ENCODE assay signal across 11 cellular contexts in genomic region chr19:16200776-16201391, GRCh38. TPM values are rescaled to one million over a fixed set of nuclear protein-coding genes. Genes with fewer than 3 reads are reported as not detected.
DNase-seq lines count a peak whose midpoint lies in the region; ATAC-seq, FAIRE-seq and TF ChIP-seq lines count a peak whose summit lies in the region.
"Had no signal": no experiment of that assay in that cellular context is flagged by ENCODE, and none has a peak within 500 bp of the region (broad histone marks: within the 10 kb centered on the region; RNA-seq: fewer than 3 reads in every experiment).

No MANE protein-coding gene starts in this region.

- peaks cover 15 to 25% of the 10 kb centered on the region in 2 experiments; a peak in 4 of 5 replicates for H3K36me3 ChIP-seq in HepG2 (replicated peaks in 1 of 2; ENCODE audit: control insufficient read depth in 1 of 2, insufficient read depth in 2 of 2, low read length in 2 of 2)

- no peak overlapping the region for H3K4me3 Mint-ChIP-seq in activated CD8-positive, alpha-beta memory T cell treated with anti-CD3 and anti-CD28 coated beads, Interleukin-2, amount 10 ng/mL, durations not matched to agents 7 days and 5 days
- H3K4me3 Mint-ChIP-seq in activated CD4-positive, alpha-beta memory T cell treated with anti-CD3 and anti-CD28 coated beads for 36 hours = no peak overlapping the region
- H3K4me3 Mint-ChIP-seq in stimulated activated naive B cell treated with anti-CD40 and anti-IgM and Interleukin-4, amounts not matched to agents 10 μg/mL and 1 μg/mL and 100 μg/mL, for 72 hours = peak overlapping the region; percentile 36 to 37

- BruUV-seq in HepG2 (replicated peaks; lab: Mats Ljungman, UMichigan) = no TSS peak

- H3K27me3 Mint-ChIP-seq in activated CD8-positive, alpha-beta memory T cell treated with anti-CD3 and anti-CD28 coated beads, Interleukin-2, amount 10 ng/mL, durations not matched to agents 7 days and 5 days = no peaks in the 10 kb centered on the region
- H3K27me3 Mint-ChIP-seq in activated CD4-positive, alpha-beta memory T cell treated with anti-CD3 and anti-CD28 coated beads for 36 hours = no peaks in the 10 kb centered on the region
- no peaks in the 10 kb centered on the region for H3K27me3 Mint-ChIP-seq in stimulated activated naive B cell treated with anti-CD40 and anti-IgM and Interleukin-4, amounts not matched to agents 10 μg/mL and 1 μg/mL and 100 μg/mL, for 72 hours

- no peaks in the 10 kb centered on the region for H4K20me1 ChIP-seq in HepG2 (ENCODE audit: insufficient read depth, low read length)

- WGBS in HepG2 (ENCODE audit: low lambda C conversion rate) = 91% methylated on average over 9 of the region's 9 CpGs

- intact Hi-C loops in activated CD4-positive, alpha-beta memory T cell treated with anti-CD3 and anti-CD28 coated beads for 36 hours (cut with micrococcal nuclease) = no loop called here
- intact Hi-C loops in HepG2 (cut with micrococcal nuclease; ENCODE audit: unreplicated experiment) = no loop called here

- H3K79me2 ChIP-seq in HepG2 (ENCODE audit: insufficient read depth, low read length) = peaks cover 23% of the 10 kb centered on the region

- H3K9me3 Mint-ChIP-seq in activated CD8-positive, alpha-beta memory T cell treated with anti-CD3 and anti-CD28 coated beads, Interleukin-2, amount 10 ng/mL, durations not matched to agents 7 days and 5 days (ENCODE audit: low read depth) = no peaks in the 10 kb centered on the region
- H3K9me3 Mint-ChIP-seq in activated CD4-positive, alpha-beta memory T cell treated with anti-CD3 and anti-CD28 coated beads for 36 hours = no peaks in the 10 kb centered on the region
- no peaks in the 10 kb centered on the region for H3K9me3 Mint-ChIP-seq in stimulated activated naive B cell treated with anti-CD40 and anti-IgM and Interleukin-4, amounts not matched to agents 10 μg/mL and 1 μg/mL and 100 μg/mL, for 72 hours

- H3K4me3 ChIP-seq in HepG2 (replicated peaks in 1 of 3; ENCODE audit: insufficient read depth in 1 of 3, low read depth in 2 of 3, low read length in 3 of 3) = peak overlapping the region in 1 of 3 experiments; percentile 80; a peak in 1 of 6 replicates
- H3K4me3 ChIP-seq: A549, left ventricle myocardium inferior had no signal

- no peak for FAIRE-seq in HepG2 (lab: Jason Lieb, UNC)
- FAIRE-seq: A549, D721Med had no signal

- peaks cover 63% of the 10 kb centered on the region for H3K4me1 ChIP-seq in HepG2 (ENCODE audit: insufficient read depth, low read length)

- no peaks in the 10 kb centered on the region; a peak in 1 of 5 replicates for H3K27me3 ChIP-seq in HepG2 (ENCODE audit: control insufficient read depth in 1 of 2, insufficient read depth in 2 of 2, low read length in 2 of 2)

- no peaks in the 10 kb centered on the region for H3K9me3 ChIP-seq in HepG2 (ENCODE audit: low read length)
- H3K9me3 ChIP-seq: A549, left ventricle myocardium inferior had no signal

- H2AFZ ChIP-seq in HepG2 (ENCODE audit: low read length) = no peak overlapping the region

- DNase-seq in activated CD8-positive, alpha-beta memory T cell treated with anti-CD3 and anti-CD28 coated beads, Interleukin-2, amount 10 ng/mL, durations not matched to agents 7 days and 5 days = no peak
- no peak for DNase-seq in activated CD8-positive, alpha-beta memory T cell treated with anti-CD3 and anti-CD28 coated beads, Interleukin-2, amount 50 U/mL, for 4 hours
- DNase-seq in activated CD4-positive, alpha-beta memory T cell treated with anti-CD3 and anti-CD28 coated beads for 36 hours = peak; percentile 7
- DNase-seq in HepG2 (ENCODE audit: low spot score) (no peak), NCI-H187 treated with DMSO at 0.1 percent for 48 hours (lab: John Stamatoyannopoulos, UW) (no peak), NOMO-1 (lab: John Stamatoyannopoulos, UW; ENCODE audit: unreplicated experiment in 2 of 2) (no peak), DMS79 treated with DMSO at 0.1 percent for 48 hours (lab: John Stamatoyannopoulos, UW) (no peak)
- no peak for DNase-seq in stimulated activated naive B cell treated with anti-CD40 and anti-IgM and Interleukin-4, amounts not matched to agents 10 μg/mL and 1 μg/mL and 100 μg/mL, for 72 hours
- DNase-seq: left ventricle myocardium inferior had no signal

- CTCF ChIA-PET in activated CD8-positive, alpha-beta memory T cell treated with anti-CD3 and anti-CD28 coated beads, Interleukin-2, amount 10 ng/mL, durations not matched to agents 7 days and 5 days (lab: Charles Lee) = no interaction called here
- CTCF ChIA-PET in activated CD4-positive, alpha-beta memory T cell treated with anti-CD3 and anti-CD28 coated beads for 36 hours (lab: Charles Lee) = interaction anchor here (1.1 kb wide), 1 partner anchor 16 kb away, joined by 3 read pairs; the partner anchor contains the start of gene FAM32A
- CTCF ChIA-PET in HepG2 (lab: Yijun Ruan, JAX; ENCODE audit: low intra/inter-chr PET ratio, low total read pairs) = no interaction called here

- peaks cover 60% of the 10 kb centered on the region for H3K4me1 Mint-ChIP-seq in activated CD8-positive, alpha-beta memory T cell treated with anti-CD3 and anti-CD28 coated beads, Interleukin-2, amount 10 ng/mL, durations not matched to agents 7 days and 5 days
- peaks cover 43% of the 10 kb centered on the region for H3K4me1 Mint-ChIP-seq in activated CD4-positive, alpha-beta memory T cell treated with anti-CD3 and anti-CD28 coated beads for 36 hours (ENCODE audit: low read depth)
- peaks cover 40 to 66% of the 10 kb centered on the region in 2 donors for H3K4me1 Mint-ChIP-seq in stimulated activated naive B cell treated with anti-CD40 and anti-IgM and Interleukin-4, amounts not matched to agents 10 μg/mL and 1 μg/mL and 100 μg/mL, for 72 hours

- H3K27ac ChIP-seq in HepG2 (ENCODE audit: extremely low read length, insufficient read depth, low read length) = peak overlapping the region; percentile 82
- H3K27ac ChIP-seq: left ventricle myocardium inferior had no signal

- no peak for TF ChIP-seq RAD21 in HepG2 (CRISPR knock-in tag; IDR thresholded peaks at IDR 0.05)

- H3K4me2 ChIP-seq in HepG2 (ENCODE audit: low read depth, low read length) = peak overlapping the region; percentile 98
- H3K4me2 ChIP-seq: A549 had no signal

- in situ Hi-C loops in HepG2 (cut with HindIII; ENCODE audit: extremely low pct_ligation_motif_present, low pct_unique_long_range_greater_than_20kb) = no loop called here

- TF ChIP-seq POLR2A in HepG2 (IDR thresholded peaks at IDR 0.05; ENCODE audit: insufficient read depth in 1 of 2, low read depth in 2 of 2, low read length in 2 of 2) = no peak

- peak overlapping the region; percentile 12 for H3K27ac Mint-ChIP-seq in activated CD8-positive, alpha-beta memory T cell treated with anti-CD3 and anti-CD28 coated beads, Interleukin-2, amount 10 ng/mL, durations not matched to agents 7 days and 5 days
- peak overlapping the region; percentile 14 for H3K27ac Mint-ChIP-seq in activated CD4-positive, alpha-beta memory T cell treated with anti-CD3 and anti-CD28 coated beads for 36 hours
- no peak overlapping the region for H3K27ac Mint-ChIP-seq in stimulated activated naive B cell treated with anti-CD40 and anti-IgM and Interleukin-4, amounts not matched to agents 10 μg/mL and 1 μg/mL and 100 μg/mL, for 72 hours

- no peak for ATAC-seq in activated CD8-positive, alpha-beta memory T cell treated with anti-CD3 and anti-CD28 coated beads, Interleukin-2, amount 10 ng/mL, durations not matched to agents 7 days and 5 days
- no peak for ATAC-seq in HepG2
- no peak for ATAC-seq in stimulated activated naive B cell treated with anti-CD40 and anti-IgM and Interleukin-4, amounts not matched to agents 10 μg/mL and 1 μg/mL and 100 μg/mL, for 72 hours (replicated peaks)
- ATAC-seq: A549 had no signal

- TF ChIP-seq EP300 in HepG2 (IDR thresholded peaks at IDR 0.05; ENCODE audit: low read depth in 2 of 2, low read length in 2 of 2) = no peak
- TF ChIP-seq EP300 in HepG2 (CRISPR knock-in tag; IDR thresholded peaks at IDR 0.05; ENCODE audit: borderline replicate concordance) = no peak

- TF ChIP-seq CTCF in HepG2 (CRISPR knock-in tag; IDR thresholded peaks at IDR 0.05) = no peak

- peak overlapping the region; percentile 42 for H3K9ac ChIP-seq in HepG2 (ENCODE audit: insufficient read depth, low read depth, low read length)

- POLR2A ChIA-PET in activated CD4-positive, alpha-beta memory T cell treated with anti-CD3 and anti-CD28 coated beads for 36 hours (lab: Charles Lee) = no interaction called here
- POLR2A ChIA-PET in HepG2 (lab: Yijun Ruan, JAX) = interaction anchor here (2.8 kb wide), 1 partner anchor 15 kb away, joined by 20 read pairs; the partner anchor contains the start of gene FAM32A

- H3K36me3 Mint-ChIP-seq in activated CD8-positive, alpha-beta memory T cell treated with anti-CD3 and anti-CD28 coated beads, Interleukin-2, amount 10 ng/mL, durations not matched to agents 7 days and 5 days = peaks cover 25% of the 10 kb centered on the region
- peaks cover 27% of the 10 kb centered on the region for H3K36me3 Mint-ChIP-seq in activated CD4-positive, alpha-beta memory T cell treated with anti-CD3 and anti-CD28 coated beads for 36 hours
- peaks cover 33 to 48% of the 10 kb centered on the region in 2 donors for H3K36me3 Mint-ChIP-seq in stimulated activated naive B cell treated with anti-CD40 and anti-IgM and Interleukin-4, amounts not matched to agents 10 μg/mL and 1 μg/mL and 100 μg/mL, for 72 hours

RNA-seq across cellular contexts. Expression of gene AP1M1, which starts 3.2 kb away (rescaled TPM):
- 100 to 1,000 TPM; 144 to 154 TPM for total RNA-seq in activated CD8-positive, alpha-beta memory T cell treated with anti-CD3 and anti-CD28 coated beads, Interleukin-2, amount 10 ng/mL, durations not matched to agents 7 days and 5 days
- total RNA-seq in activated CD4-positive, alpha-beta memory T cell treated with anti-CD3 and anti-CD28 coated beads for 36 hours = 100 to 1,000 TPM; 100 to 113 TPM
- total RNA-seq in HepG2 (2016; rRNA removed; fragmentation: Illumina TruSeq; extraction: Trizol) = 43.6 and 46.1 TPM in 2 replicates
- total RNA-seq in HepG2 (2016; cell fraction: cytosol; rRNA removed; fragmentation: Illumina TruSeq; extraction: Trizol; ENCODE audit: low read depth) = 20.4 and 22.9 TPM in 2 replicates
- 36.0 and 47.3 TPM in 2 replicates for total RNA-seq in HepG2 (2016; cell fraction: insoluble cytoplasmic fraction; rRNA removed; fragmentation: Illumina TruSeq; extraction: Trizol)
- total RNA-seq in HepG2 (2016; cell fraction: membrane; rRNA removed; fragmentation: Illumina TruSeq; extraction: Trizol) = 32.8 and 39.0 TPM in 2 replicates
- total RNA-seq in HepG2 (2016; cell fraction: nucleus; rRNA removed; fragmentation: Illumina TruSeq; extraction: Trizol) = 27.4 and 32.2 TPM in 2 replicates
- 34.4 and 38.8 TPM in 2 replicates for polyA plus RNA-seq in HepG2 (2011; rRNA removed)
- polyA plus RNA-seq in HepG2 (2011; cell fraction: cytosol; rRNA removed) = 36.4 and 38.2 TPM in 2 replicates
- 46.2 and 50.3 TPM in 2 replicates for polyA plus RNA-seq in HepG2 (2011; cell fraction: nucleus; rRNA removed)
- polyA plus RNA-seq in HepG2 (2012) = 32.0 and 35.2 TPM in 2 replicates
- 20.3 and 21.8 TPM in 2 replicates for polyA plus RNA-seq in HepG2 (2016; cell fraction: cytosol; fragmentation: Illumina TruSeq; extraction: Trizol; ENCODE audit: low read depth)
- polyA plus RNA-seq in HepG2 (2016; cell fraction: insoluble cytoplasmic fraction; fragmentation: Illumina TruSeq; extraction: Trizol; ENCODE audit: low read depth) = 46.9 and 60.8 TPM in 2 replicates
- 31.7 and 32.5 TPM in 2 replicates for polyA plus RNA-seq in HepG2 (2016; cell fraction: membrane; fragmentation: Illumina TruSeq; extraction: Trizol; ENCODE audit: low read depth)
- 54.4 and 56.8 TPM in 2 replicates for polyA plus RNA-seq in HepG2 (2016; cell fraction: nucleus; fragmentation: Illumina TruSeq; extraction: Trizol; ENCODE audit: insufficient read depth, low read depth)
- 46.7 and 67.4 TPM in 2 replicates for polyA minus RNA-seq in HepG2 (2011; rRNA and poly(A)+ RNA removed; ENCODE audit: low replicate concordance)
- polyA minus RNA-seq in HepG2 (2011; cell fraction: cytosol; rRNA and poly(A)+ RNA removed) = 39.7 and 43.0 TPM in 2 replicates
- 20.2 and 35.7 TPM in 2 replicates for polyA minus RNA-seq in HepG2 (2011; cell fraction: nucleus; rRNA and poly(A)+ RNA removed)

RNA-seq across cellular contexts. Expression of gene FAM32A, which starts 15.7 kb away (rescaled TPM):
- total RNA-seq in activated CD8-positive, alpha-beta memory T cell treated with anti-CD3 and anti-CD28 coated beads, Interleukin-2, amount 10 ng/mL, durations not matched to agents 7 days and 5 days = 10 to 100 TPM; 64.6 to 72.0 TPM
- 10 to 100 TPM; 43.8 to 44.3 TPM for total RNA-seq in activated CD4-positive, alpha-beta memory T cell treated with anti-CD3 and anti-CD28 coated beads for 36 hours
- 86.2 and 107 TPM in 2 replicates for total RNA-seq in HepG2 (2016; rRNA removed; fragmentation: Illumina TruSeq; extraction: Trizol)
- total RNA-seq in HepG2 (2016; cell fraction: cytosol; rRNA removed; fragmentation: Illumina TruSeq; extraction: Trizol; ENCODE audit: low read depth) = 16.1 and 18.7 TPM in 2 replicates
- total RNA-seq in HepG2 (2016; cell fraction: insoluble cytoplasmic fraction; rRNA removed; fragmentation: Illumina TruSeq; extraction: Trizol) = 88.4 and 109 TPM in 2 replicates
- total RNA-seq in HepG2 (2016; cell fraction: membrane; rRNA removed; fragmentation: Illumina TruSeq; extraction: Trizol) = 47.2 and 50.8 TPM in 2 replicates
- total RNA-seq in HepG2 (2016; cell fraction: nucleus; rRNA removed; fragmentation: Illumina TruSeq; extraction: Trizol) = 31.5 and 32.7 TPM in 2 replicates
- polyA plus RNA-seq in HepG2 (2011; rRNA removed) = 83.5 and 85.8 TPM in 2 replicates
- 84.4 and 94.8 TPM in 2 replicates for polyA plus RNA-seq in HepG2 (2011; cell fraction: cytosol; rRNA removed)
- polyA plus RNA-seq in HepG2 (2011; cell fraction: nucleus; rRNA removed) = 43.4 and 53.9 TPM in 2 replicates
- polyA plus RNA-seq in HepG2 (2012) = 47.0 and 48.3 TPM in 2 replicates
- polyA plus RNA-seq in HepG2 (2016; cell fraction: cytosol; fragmentation: Illumina TruSeq; extraction: Trizol; ENCODE audit: low read depth) = 15.1 and 15.9 TPM in 2 replicates
- 111 and 120 TPM in 2 replicates for polyA plus RNA-seq in HepG2 (2016; cell fraction: insoluble cytoplasmic fraction; fragmentation: Illumina TruSeq; extraction: Trizol; ENCODE audit: low read depth)
- polyA plus RNA-seq in HepG2 (2016; cell fraction: membrane; fragmentation: Illumina TruSeq; extraction: Trizol; ENCODE audit: low read depth) = 34.1 and 36.4 TPM in 2 replicates
- 59.1 and 59.3 TPM in 2 replicates for polyA plus RNA-seq in HepG2 (2016; cell fraction: nucleus; fragmentation: Illumina TruSeq; extraction: Trizol; ENCODE audit: insufficient read depth, low read depth)
- 30.0 and 76.8 TPM in 2 replicates for polyA minus RNA-seq in HepG2 (2011; rRNA and poly(A)+ RNA removed; ENCODE audit: low replicate concordance)
- 16.9 and 20.0 TPM in 2 replicates for polyA minus RNA-seq in HepG2 (2011; cell fraction: cytosol; rRNA and poly(A)+ RNA removed)
- 9.8 and 10.2 TPM in 2 replicates for polyA minus RNA-seq in HepG2 (2011; cell fraction: nucleus; rRNA and poly(A)+ RNA removed)

RNA-seq across cellular contexts. Expression of gene CIB3, which starts 27.6 kb away (rescaled TPM):
- not detected for total RNA-seq in activated CD8-positive, alpha-beta memory T cell treated with anti-CD3 and anti-CD28 coated beads, Interleukin-2, amount 10 ng/mL, durations not matched to agents 7 days and 5 days
- total RNA-seq in activated CD4-positive, alpha-beta memory T cell treated with anti-CD3 and anti-CD28 coated beads for 36 hours = not detected
- not detected in 2 replicates for total RNA-seq in HepG2 (2016; rRNA removed; fragmentation: Illumina TruSeq; extraction: Trizol)
- not detected in 2 replicates for total RNA-seq in HepG2 (2016; cell fraction: cytosol; rRNA removed; fragmentation: Illumina TruSeq; extraction: Trizol; ENCODE audit: low read depth)
- not detected in 2 replicates for total RNA-seq in HepG2 (2016; cell fraction: insoluble cytoplasmic fraction; rRNA removed; fragmentation: Illumina TruSeq; extraction: Trizol)
- not detected in 2 replicates for total RNA-seq in HepG2 (2016; cell fraction: membrane; rRNA removed; fragmentation: Illumina TruSeq; extraction: Trizol)
- total RNA-seq in HepG2 (2016; cell fraction: nucleus; rRNA removed; fragmentation: Illumina TruSeq; extraction: Trizol) = not detected in 2 replicates
- not detected in 2 replicates for polyA plus RNA-seq in HepG2 (2011; rRNA removed)
- polyA plus RNA-seq in HepG2 (2011; cell fraction: cytosol; rRNA removed) = not detected in 2 replicates
- not detected in 2 replicates for polyA plus RNA-seq in HepG2 (2011; cell fraction: nucleus; rRNA removed)
- not detected in 2 replicates for polyA plus RNA-seq in HepG2 (2012)
- not detected in 2 replicates for polyA plus RNA-seq in HepG2 (2016; cell fraction: cytosol; fragmentation: Illumina TruSeq; extraction: Trizol; ENCODE audit: low read depth)
- not detected in 2 replicates for polyA plus RNA-seq in HepG2 (2016; cell fraction: insoluble cytoplasmic fraction; fragmentation: Illumina TruSeq; extraction: Trizol; ENCODE audit: low read depth)
- not detected in 2 replicates for polyA plus RNA-seq in HepG2 (2016; cell fraction: membrane; fragmentation: Illumina TruSeq; extraction: Trizol; ENCODE audit: low read depth)
- not detected in 2 replicates for polyA plus RNA-seq in HepG2 (2016; cell fraction: nucleus; fragmentation: Illumina TruSeq; extraction: Trizol; ENCODE audit: insufficient read depth, low read depth)
- polyA minus RNA-seq in HepG2 (2011; rRNA and poly(A)+ RNA removed; ENCODE audit: low replicate concordance) = not detected in 2 replicates
- not detected in 2 replicates for polyA minus RNA-seq in HepG2 (2011; cell fraction: cytosol; rRNA and poly(A)+ RNA removed)
- not detected in 2 replicates for polyA minus RNA-seq in HepG2 (2011; cell fraction: nucleus; rRNA and poly(A)+ RNA removed)
- total RNA-seq: left ventricle myocardium inferior had no signal
- polyA plus RNA-seq: A549 had no signal

RNA-seq across cellular contexts. Expression of gene HSH2D, which starts 57.4 kb away (rescaled TPM):
- 100 to 1,000 TPM; 181 to 199 TPM for total RNA-seq in activated CD8-positive, alpha-beta memory T cell treated with anti-CD3 and anti-CD28 coated beads, Interleukin-2, amount 10 ng/mL, durations not matched to agents 7 days and 5 days
- 10 to 100 TPM; 23.6 to 26.1 TPM for total RNA-seq in activated CD4-positive, alpha-beta memory T cell treated with anti-CD3 and anti-CD28 coated beads for 36 hours
- 0.53 and 0.69 TPM in 2 replicates for total RNA-seq in HepG2 (2016; rRNA removed; fragmentation: Illumina TruSeq; extraction: Trizol)
- 0.20 and 0.71 TPM in 2 replicates for total RNA-seq in HepG2 (2016; cell fraction: cytosol; rRNA removed; fragmentation: Illumina TruSeq; extraction: Trizol; ENCODE audit: low read depth)
- 0.68 and 0.91 TPM in 2 replicates for total RNA-seq in HepG2 (2016; cell fraction: insoluble cytoplasmic fraction; rRNA removed; fragmentation: Illumina TruSeq; extraction: Trizol)
- 0.45 and 0.53 TPM in 2 replicates for total RNA-seq in HepG2 (2016; cell fraction: membrane; rRNA removed; fragmentation: Illumina TruSeq; extraction: Trizol)
- total RNA-seq in HepG2 (2016; cell fraction: nucleus; rRNA removed; fragmentation: Illumina TruSeq; extraction: Trizol) = 0.75 and 1.1 TPM in 2 replicates
- polyA plus RNA-seq in HepG2 (2011; rRNA removed) = 3.2 and 6.3 TPM in 2 replicates
- polyA plus RNA-seq in HepG2 (2011; cell fraction: cytosol; rRNA removed) = 2.3 and 3.1 TPM in 2 replicates
- polyA plus RNA-seq in HepG2 (2011; cell fraction: nucleus; rRNA removed) = 7.6 and 12.6 TPM in 2 replicates
- 3.5 and 3.7 TPM in 2 replicates for polyA plus RNA-seq in HepG2 (2012)
- polyA plus RNA-seq in HepG2 (2016; cell fraction: cytosol; fragmentation: Illumina TruSeq; extraction: Trizol; ENCODE audit: low read depth) = 0.08 and 0.27 TPM in 2 replicates
- 0.67 and 0.85 TPM in 2 replicates for polyA plus RNA-seq in HepG2 (2016; cell fraction: insoluble cytoplasmic fraction; fragmentation: Illumina TruSeq; extraction: Trizol; ENCODE audit: low read depth)
- polyA plus RNA-seq in HepG2 (2016; cell fraction: membrane; fragmentation: Illumina TruSeq; extraction: Trizol; ENCODE audit: low read depth) = 0.26 and 0.30 TPM in 2 replicates
- 1.6 and 2.8 TPM in 2 replicates for polyA plus RNA-seq in HepG2 (2016; cell fraction: nucleus; fragmentation: Illumina TruSeq; extraction: Trizol; ENCODE audit: insufficient read depth, low read depth)
- polyA minus RNA-seq in HepG2 (2011; rRNA and poly(A)+ RNA removed; ENCODE audit: low replicate concordance) = 1.1 and 1.3 TPM in 2 replicates
- 0.70 and 1.5 TPM in 2 replicates for polyA minus RNA-seq in HepG2 (2011; cell fraction: cytosol; rRNA and poly(A)+ RNA removed)
- polyA minus RNA-seq in HepG2 (2011; cell fraction: nucleus; rRNA and poly(A)+ RNA removed) = 2.4 and 4.8 TPM in 2 replicates

Comparison
In these comparisons a context has a peak if more than half of its experiments do, and no peak if none do; other contexts are left out.
1. H3K4me3 Mint-ChIP-seq: peak in stimulated activated naive B cell treated with anti-CD40 and anti-IgM and Interleukin-4, amounts not matched to agents 10 μg/mL and 1 μg/mL and 100 μg/mL, for 72 hours (2 of 2); none in activated CD8-positive, alpha-beta memory T cell treated with anti-CD3 and anti-CD28 coated beads, Interleukin-2, amount 10 ng/mL, durations not matched to agents 7 days and 5 days (single experiment) and activated CD4-positive, alpha-beta memory T cell treated with anti-CD3 and anti-CD28 coated beads for 36 hours (single experiment).